1 cellular context compared by ENCODE assay signal in the genomic region with DNA sequence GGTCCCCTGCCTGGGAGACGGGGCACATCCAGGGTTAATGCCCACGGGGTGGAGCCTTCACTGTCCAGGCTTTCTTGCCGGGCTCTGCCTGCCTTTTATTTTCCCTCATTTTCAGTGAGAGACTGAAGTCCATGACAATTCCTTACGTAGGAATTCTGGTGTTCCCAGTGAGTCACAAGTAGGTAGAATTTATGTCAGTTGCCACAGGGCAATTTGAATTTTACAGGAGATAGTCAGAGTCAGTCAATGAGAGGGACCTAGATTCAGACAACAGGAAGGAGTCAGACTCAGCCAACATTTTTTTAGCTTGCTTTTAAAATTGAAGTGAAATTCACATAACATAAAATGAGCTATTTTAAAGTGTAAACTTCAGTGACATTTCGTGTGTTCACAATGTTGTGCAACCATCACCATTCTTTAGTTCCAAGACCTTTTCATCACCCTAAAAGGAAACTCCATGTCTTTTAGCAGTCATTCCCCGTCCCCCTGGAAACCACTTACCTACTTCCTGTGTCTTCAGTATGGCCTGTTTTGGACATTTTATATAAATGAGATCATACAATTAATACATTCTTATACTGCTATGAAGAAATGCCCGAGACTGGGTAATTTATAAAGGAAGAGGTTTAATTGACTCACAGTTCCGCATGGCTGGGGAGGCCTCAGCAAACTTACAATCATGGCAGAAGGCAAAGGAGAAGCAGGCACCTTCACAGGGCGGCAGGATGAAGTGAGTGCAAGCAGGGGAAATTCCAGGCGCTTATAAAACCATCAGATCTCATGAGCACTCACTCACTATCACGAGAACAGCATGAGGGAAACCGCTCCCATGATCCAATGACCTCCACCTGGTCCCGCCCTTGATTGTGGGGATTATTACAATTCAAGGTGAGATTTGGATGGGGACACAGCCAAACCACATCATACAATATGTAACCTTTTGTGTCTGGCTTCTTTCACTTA.
TF ChIP-seq lines count a peak whose summit lies in the region.

No MANE protein-coding gene starts in this region.

TF ChIP-seq in WTC11, 78 proteins besides CTCF, POLR2A, EP300 and RAD21 (continued from another document):
- TF ChIP-seq, protein P1, sequence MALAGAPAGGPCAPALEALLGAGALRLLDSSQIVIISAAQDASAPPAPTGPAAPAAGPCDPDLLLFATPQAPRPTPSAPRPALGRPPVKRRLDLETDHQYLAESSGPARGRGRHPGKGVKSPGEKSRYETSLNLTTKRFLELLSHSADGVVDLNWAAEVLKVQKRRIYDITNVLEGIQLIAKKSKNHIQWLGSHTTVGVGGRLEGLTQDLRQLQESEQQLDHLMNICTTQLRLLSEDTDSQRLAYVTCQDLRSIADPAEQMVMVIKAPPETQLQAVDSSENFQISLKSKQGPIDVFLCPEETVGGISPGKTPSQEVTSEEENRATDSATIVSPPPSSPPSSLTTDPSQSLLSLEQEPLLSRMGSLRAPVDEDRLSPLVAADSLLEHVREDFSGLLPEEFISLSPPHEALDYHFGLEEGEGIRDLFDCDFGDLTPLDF (CRISPR knock-in tag; IDR thresholded peaks at IDR 0.05) = no peak
- TF ChIP-seq, protein P2, sequence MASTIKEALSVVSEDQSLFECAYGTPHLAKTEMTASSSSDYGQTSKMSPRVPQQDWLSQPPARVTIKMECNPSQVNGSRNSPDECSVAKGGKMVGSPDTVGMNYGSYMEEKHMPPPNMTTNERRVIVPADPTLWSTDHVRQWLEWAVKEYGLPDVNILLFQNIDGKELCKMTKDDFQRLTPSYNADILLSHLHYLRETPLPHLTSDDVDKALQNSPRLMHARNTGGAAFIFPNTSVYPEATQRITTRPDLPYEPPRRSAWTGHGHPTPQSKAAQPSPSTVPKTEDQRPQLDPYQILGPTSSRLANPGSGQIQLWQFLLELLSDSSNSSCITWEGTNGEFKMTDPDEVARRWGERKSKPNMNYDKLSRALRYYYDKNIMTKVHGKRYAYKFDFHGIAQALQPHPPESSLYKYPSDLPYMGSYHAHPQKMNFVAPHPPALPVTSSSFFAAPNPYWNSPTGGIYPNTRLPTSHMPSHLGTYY (CRISPR knock-in tag; IDR thresholded peaks at IDR 0.05) = no peak
- TF ChIP-seq, protein P3, sequence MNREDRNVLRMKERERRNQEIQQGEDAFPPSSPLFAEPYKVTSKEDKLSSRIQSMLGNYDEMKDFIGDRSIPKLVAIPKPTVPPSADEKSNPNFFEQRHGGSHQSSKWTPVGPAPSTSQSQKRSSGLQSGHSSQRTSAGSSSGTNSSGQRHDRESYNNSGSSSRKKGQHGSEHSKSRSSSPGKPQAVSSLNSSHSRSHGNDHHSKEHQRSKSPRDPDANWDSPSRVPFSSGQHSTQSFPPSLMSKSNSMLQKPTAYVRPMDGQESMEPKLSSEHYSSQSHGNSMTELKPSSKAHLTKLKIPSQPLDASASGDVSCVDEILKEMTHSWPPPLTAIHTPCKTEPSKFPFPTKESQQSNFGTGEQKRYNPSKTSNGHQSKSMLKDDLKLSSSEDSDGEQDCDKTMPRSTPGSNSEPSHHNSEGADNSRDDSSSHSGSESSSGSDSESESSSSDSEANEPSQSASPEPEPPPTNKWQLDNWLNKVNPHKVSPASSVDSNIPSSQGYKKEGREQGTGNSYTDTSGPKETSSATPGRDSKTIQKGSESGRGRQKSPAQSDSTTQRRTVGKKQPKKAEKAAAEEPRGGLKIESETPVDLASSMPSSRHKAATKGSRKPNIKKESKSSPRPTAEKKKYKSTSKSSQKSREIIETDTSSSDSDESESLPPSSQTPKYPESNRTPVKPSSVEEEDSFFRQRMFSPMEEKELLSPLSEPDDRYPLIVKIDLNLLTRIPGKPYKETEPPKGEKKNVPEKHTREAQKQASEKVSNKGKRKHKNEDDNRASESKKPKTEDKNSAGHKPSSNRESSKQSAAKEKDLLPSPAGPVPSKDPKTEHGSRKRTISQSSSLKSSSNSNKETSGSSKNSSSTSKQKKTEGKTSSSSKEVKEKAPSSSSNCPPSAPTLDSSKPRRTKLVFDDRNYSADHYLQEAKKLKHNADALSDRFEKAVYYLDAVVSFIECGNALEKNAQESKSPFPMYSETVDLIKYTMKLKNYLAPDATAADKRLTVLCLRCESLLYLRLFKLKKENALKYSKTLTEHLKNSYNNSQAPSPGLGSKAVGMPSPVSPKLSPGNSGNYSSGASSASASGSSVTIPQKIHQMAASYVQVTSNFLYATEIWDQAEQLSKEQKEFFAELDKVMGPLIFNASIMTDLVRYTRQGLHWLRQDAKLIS (CRISPR knock-in tag; IDR thresholded peaks at IDR 0.05; ENCODE audit: borderline replicate concordance) = no peak
TF ChIP-seq in WTC11: peak in this region for 0.
